In genomic region chr18:8029731-8030130, GRCh38 we compare ENCODE assay signal across 24 cellular contexts.
"Had no signal": no experiment of that assay in that cellular context is flagged by ENCODE, and none has a peak within 500 bp of the region (broad histone marks: within the 10 kb centered on the region; RNA-seq: fewer than 3 reads in every experiment).

No MANE protein-coding gene starts in this region.

- H3K4me3 ChIP-seq: colonic mucosa, esophagus squamous epithelium, gastrocnemius medialis, heart right ventricle, left lung, lower lobe of right lung had no signal

- H3K36me3 ChIP-seq: colonic mucosa, esophagus squamous epithelium, gastrocnemius medialis, heart right ventricle, left lung, lower lobe of right lung had no signal

- H3K27ac ChIP-seq: colonic mucosa, epithelial cell of prostate, esophagus squamous epithelium, gastrocnemius medialis, heart right ventricle, left lung, lower lobe of right lung had no signal

- DNase-seq: colonic mucosa; cortex of kidney; effector CD8-positive, alpha-beta T cell; effector memory CD8-positive, alpha-beta T cell; endodermal cell; erythroblast; esophagus squamous epithelium; foreskin fibroblast; foreskin melanocyte; glutamatergic neuron; head of caudate nucleus; heart right ventricle; hippocampal formation; left cardiac atrium; left ventricle myocardium superior; mesendoderm; midbrain had no signal

- H3K27me3 ChIP-seq: colonic mucosa, esophagus squamous epithelium, gastrocnemius medialis, heart right ventricle, left lung had no signal

- ATAC-seq: effector memory CD8-positive, alpha-beta T cell; gastrocnemius medialis; left ventricle myocardium superior had no signal

- H3K9me3 ChIP-seq: colonic mucosa, esophagus squamous epithelium, gastrocnemius medialis, left lung, lower lobe of right lung had no signal

- H3K4me1 ChIP-seq: colonic mucosa, esophagus squamous epithelium, gastrocnemius medialis, left lung had no signal

- FAIRE-seq: endometrium, islet of Langerhans, keratinocyte had no signal
